In genomic region chr6:169224185-169224695, GRCh38 we compare ENCODE assay signal across 14 cellular contexts. TPM values are rescaled to one million over a fixed set of nuclear protein-coding genes. Genes with fewer than 3 reads are reported as not detected.
DNase-seq lines count a peak whose midpoint lies in the region; ATAC-seq and TF ChIP-seq lines count a peak whose summit lies in the region.
"Had no signal": no experiment of that assay in that cellular context is flagged by ENCODE, and none has a peak within 500 bp of the region (broad histone marks: within the 10 kb centered on the region; RNA-seq: fewer than 3 reads in every experiment).

No MANE protein-coding gene starts in this region.

- ATAC-seq in thoracic aorta (ENCODE audit: insufficient number of reproducible peaks, low FRiP score, low read depth) = peak; percentile 62
- no peak for ATAC-seq in activated T-cell treated with anti-CD3 and anti-CD28 coated beads, Interleukin-2, amount 50 U/mL, for 4 hours
- ATAC-seq: HCT116; stimulated activated memory B cell treated with anti-CD40 and anti-IgM and Interleukin-4, amounts not matched to agents 10 μg/mL and 1 μg/mL and 100 μg/mL, for 72 hours had no signal

- H3K9me3 ChIP-seq in thoracic aorta = no peaks in the 10 kb centered on the region
- H3K9me3 ChIP-seq: Caco-2 had no signal

- DNase-seq in M059J (ENCODE audit: low read depth) (peak; percentile 57), caudate nucleus (lab: John Stamatoyannopoulos, UW) (peak in 3 of 61 donors; percentile 27 to 40 (median 27)), hepatic stellate cell (ENCODE audit: low spot score) (peak; percentile 72), thoracic aorta (ENCODE audit: low spot score) (no peak), NCI-H774 (lab: John Stamatoyannopoulos, UW) (no peak)
- DNase-seq in effector CD4-positive, alpha-beta T cell = no peak
- DNase-seq in activated T-cell treated with anti-CD3 and anti-CD28 coated beads, Interleukin-2, amount 50 U/mL, for 4 hours = no peak
- DNase-seq: Caco-2, KG1, NCI-H2029 had no signal

- no peaks in the 10 kb centered on the region for H3K9me3 Mint-ChIP-seq in activated T-cell treated with anti-CD3 and anti-CD28 coated beads, Interleukin-2, amount 50 U/mL, for 4 hours

- no peak for TF ChIP-seq CTCF in thoracic aorta (IDR thresholded peaks at IDR 0.05)

- H3K36me3 ChIP-seq in thoracic aorta = peaks cover 83% of the 10 kb centered on the region

- peaks cover 0 to 23% of the 10 kb centered on the region in 2 donors for H3K4me1 ChIP-seq in thoracic aorta (ENCODE audit: control insufficient read depth in 1 of 2, low read depth in 2 of 2)
- H3K4me1 ChIP-seq: Caco-2 had no signal

- H3K4me3 Mint-ChIP-seq in activated T-cell treated with anti-CD3 and anti-CD28 coated beads, Interleukin-2, amount 50 U/mL, for 4 hours = no peak overlapping the region
- H3K4me3 Mint-ChIP-seq: neural crest cell; stimulated activated memory B cell treated with anti-CD40 and anti-IgM and Interleukin-4, amounts not matched to agents 10 μg/mL and 1 μg/mL and 100 μg/mL, for 72 hours had no signal

- H3K27me3 ChIP-seq in thoracic aorta (replicated peaks; ENCODE audit: insufficient read depth) = no peaks in the 10 kb centered on the region

- H3K4me3 ChIP-seq in thoracic aorta = no peak overlapping the region

- H3K4me1 Mint-ChIP-seq in activated T-cell treated with anti-CD3 and anti-CD28 coated beads, Interleukin-2, amount 50 U/mL, for 4 hours (ENCODE audit: low read depth) = no peaks in the 10 kb centered on the region
- H3K4me1 Mint-ChIP-seq: neural crest cell; stimulated activated memory B cell treated with anti-CD40 and anti-IgM and Interleukin-4, amounts not matched to agents 10 μg/mL and 1 μg/mL and 100 μg/mL, for 72 hours had no signal

- H3K36me3 Mint-ChIP-seq in activated T-cell treated with anti-CD3 and anti-CD28 coated beads, Interleukin-2, amount 50 U/mL, for 4 hours (ENCODE audit: insufficient read depth) = no peaks in the 10 kb centered on the region
- H3K36me3 Mint-ChIP-seq: stimulated activated memory B cell treated with anti-CD40 and anti-IgM and Interleukin-4, amounts not matched to agents 10 μg/mL and 1 μg/mL and 100 μg/mL, for 72 hours had no signal

- H3K27me3 Mint-ChIP-seq in activated T-cell treated with anti-CD3 and anti-CD28 coated beads, Interleukin-2, amount 50 U/mL, for 4 hours (ENCODE audit: low read depth) = peaks cover 4% of the 10 kb centered on the region

- H3K27ac ChIP-seq in caudate nucleus (ENCODE audit: low read depth, low read length) = peak overlapping the region; percentile 68
- peak overlapping the region; percentile 66 to 78 for H3K27ac ChIP-seq in thoracic aorta

RNA-seq across cellular contexts. Expression of gene THBS2, which starts 29.4 kb away (rescaled TPM):
- 109 and 164 TPM in 2 replicates for total RNA-seq in M059J (2014; rRNA removed; shearing (Covaris generic))
- 100 to 1,000 TPM; 673 to 817 TPM for total RNA-seq in thoracic aorta
- total RNA-seq in activated T-cell treated with anti-CD3 and anti-CD28 coated beads, Interleukin-2, amount 50 U/mL, for 4 hours = under 1 TPM in 2 of 3 donors, not detected in 1; 0.05 to 0.18 TPM
- total RNA-seq: endothelial cell of umbilical vein had no signal

Comparison
In these comparisons a context has a peak if more than half of its experiments do, and no peak if none do; other contexts are left out.
1. DNase-seq: peak in M059J (single experiment) and hepatic stellate cell (single experiment); none in thoracic aorta (single experiment), NCI-H774 (single experiment), effector CD4-positive, alpha-beta T cell (single experiment) and activated T-cell treated with anti-CD3 and anti-CD28 coated beads, Interleukin-2, amount 50 U/mL, for 4 hours (single experiment).
2. RNA of gene THBS2, which starts 29.4 kb away (total RNA-seq): 673 to 817 TPM in thoracic aorta and 109 to 164 TPM in M059J; 0.05 to 0.18 TPM in activated T-cell treated with anti-CD3 and anti-CD28 coated beads, Interleukin-2, amount 50 U/mL, for 4 hours; every median in the first group is over 10 times any median in the second.